In genomic region chr18:58511306-58511705, GRCh38 we compare ENCODE assay signal across 1 cellular context.
TF ChIP-seq lines count a peak whose summit lies in the region.

No MANE protein-coding gene starts in this region.

TF ChIP-seq in IMR-90, 13 proteins besides CTCF, POLR2A, EP300 and RAD21:
- no peak for TF ChIP-seq MXI1 (IDR thresholded peaks at IDR 0.05; ENCODE audit: borderline replicate concordance, low read depth, low read length)
